In the genomic region with DNA sequence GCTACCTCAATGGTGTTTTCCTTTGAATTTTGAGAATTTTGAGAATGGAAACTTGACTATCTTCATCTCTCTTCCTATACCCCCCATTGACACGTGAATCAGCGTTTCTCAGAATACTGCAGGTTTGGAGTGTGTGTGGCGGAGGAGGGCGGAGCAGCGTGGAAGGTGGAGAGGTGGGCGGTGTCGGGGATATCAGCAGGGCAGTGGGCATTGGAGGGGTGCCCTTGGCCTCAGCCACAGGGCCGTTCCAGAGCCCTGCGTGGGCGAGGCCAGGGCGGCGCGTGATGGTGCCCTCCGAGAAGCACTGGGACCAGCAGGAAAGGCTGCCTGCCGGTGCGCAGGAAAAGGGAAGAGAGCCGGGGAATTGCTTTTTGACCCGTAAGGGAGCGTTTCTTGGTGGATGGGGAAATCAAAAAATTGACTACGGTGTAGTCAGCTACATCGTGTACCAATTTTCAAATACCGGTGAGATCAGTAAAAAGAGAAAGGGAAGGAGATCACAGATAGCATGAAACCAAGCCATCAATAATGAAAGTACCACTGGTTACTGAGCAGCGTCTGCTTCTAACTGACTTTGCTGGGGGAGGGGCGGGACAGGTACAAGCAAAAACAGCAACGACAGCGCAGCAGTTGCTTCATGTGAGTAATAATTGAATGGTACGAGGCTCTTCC, we compare ENCODE assay signal across 10 cellular contexts.
DNase-seq lines count a peak whose midpoint lies in the region; ATAC-seq, FAIRE-seq and TF ChIP-seq lines count a peak whose summit lies in the region.
"Had no signal": no experiment of that assay in that cellular context is flagged by ENCODE, and none has a peak within 500 bp of the region (broad histone marks: within the 10 kb centered on the region; RNA-seq: fewer than 3 reads in every experiment).

No MANE protein-coding gene starts in this region.

- no peaks in the 10 kb centered on the region for H3K36me3 Mint-ChIP-seq in neural progenitor cell

- 80% methylated on average over 27 of the region's 27 CpGs for WGBS in HepG2 (ENCODE audit: low lambda C conversion rate)

- H3K4me3 ChIP-seq in neural progenitor cell (no peak overlapping the region), HepG2 (replicated peaks in 1 of 3; ENCODE audit: insufficient read depth in 1 of 3, low read depth in 2 of 3, low read length in 3 of 3) (no peak overlapping the region)

- H3F3A ChIP-seq in neural progenitor cell (ENCODE audit: low read depth), result no peaks in the 10 kb centered on the region

- H2AFZ ChIP-seq in neural progenitor cell (replicated peaks), result no peak overlapping the region
- no peak overlapping the region for H2AFZ ChIP-seq in HepG2 (ENCODE audit: low read length)

- DNase-seq in neural progenitor cell (ENCODE audit: low spot score) (no peak), cerebellum (ENCODE audit: low spot score) (no peak), HepG2 (ENCODE audit: low spot score) (no peak), NCI-H69 (lab: John Stamatoyannopoulos, UW) (no peak)

- no peak for TF ChIP-seq POLR2A in HepG2 (IDR thresholded peaks at IDR 0.05; ENCODE audit: insufficient read depth in 1 of 2, low read depth in 2 of 2, low read length in 2 of 2)

- H3K27me3 ChIP-seq in neural progenitor cell (no peaks in the 10 kb centered on the region), HepG2 (ENCODE audit: control insufficient read depth in 1 of 2, insufficient read depth in 2 of 2, low read length in 2 of 2) (peaks cover 4 to 50% of the 10 kb centered on the region in 2 experiments; a peak in 4 of 5 replicates)

- H3K27ac ChIP-seq in neural progenitor cell (no peak overlapping the region), HepG2 (ENCODE audit: extremely low read length, insufficient read depth, low read length) (no peak overlapping the region)

- H3K79me2 ChIP-seq in neural progenitor cell (ENCODE audit: low read depth) (no peaks in the 10 kb centered on the region), HepG2 (ENCODE audit: insufficient read depth, low read length) (no peaks in the 10 kb centered on the region)

- CTCF ChIA-PET in HepG2 (lab: Yijun Ruan, JAX; ENCODE audit: low intra/inter-chr PET ratio, low total read pairs), result no interaction called here

- intact Hi-C loops in HepG2 (cut with micrococcal nuclease; ENCODE audit: unreplicated experiment), result no loop called here

- TF ChIP-seq CTCF in neural progenitor cell (IDR thresholded peaks at IDR 0.05) (no peak), HepG2 (CRISPR knock-in tag; IDR thresholded peaks at IDR 0.05) (no peak)

- H3K27ac Mint-ChIP-seq in neural progenitor cell, result peak overlapping the region; percentile 38

- TF ChIP-seq EP300 in HepG2 (IDR thresholded peaks at IDR 0.05; ENCODE audit: low read depth in 2 of 2, low read length in 2 of 2), result no peak
- TF ChIP-seq EP300 in HepG2 (CRISPR knock-in tag; IDR thresholded peaks at IDR 0.05; ENCODE audit: borderline replicate concordance), result no peak

- H4K20me1 ChIP-seq in neural progenitor cell (ENCODE audit: low read depth) (no peaks in the 10 kb centered on the region), HepG2 (ENCODE audit: insufficient read depth, low read length) (no peaks in the 10 kb centered on the region)

- H3K36me3 ChIP-seq in neural progenitor cell (no peaks in the 10 kb centered on the region), HepG2 (replicated peaks in 1 of 2; ENCODE audit: control insufficient read depth in 1 of 2, insufficient read depth in 2 of 2, low read length in 2 of 2) (no peaks in the 10 kb centered on the region)

- H3K9ac ChIP-seq in neural progenitor cell (no peak overlapping the region), HepG2 (ENCODE audit: insufficient read depth, low read depth, low read length) (no peak overlapping the region)

- FAIRE-seq in HepG2 (lab: Jason Lieb, UNC), result no peak
- FAIRE-seq: colon had no signal

- POLR2A ChIA-PET in HepG2 (lab: Yijun Ruan, JAX), result no interaction called here

- no peak overlapping the region for H3K4me2 ChIP-seq in neural progenitor cell
- no peak overlapping the region for H3K4me2 ChIP-seq in HepG2 (ENCODE audit: low read depth, low read length)

- no peak overlapping the region for H3K4me3 Mint-ChIP-seq in neural progenitor cell

- H3K9me3 Mint-ChIP-seq in neural progenitor cell, result peaks cover 5% of the 10 kb centered on the region

- H3K27me3 Mint-ChIP-seq in neural progenitor cell (ENCODE audit: insufficient read depth, low read depth), result peaks cover 5% of the 10 kb centered on the region

- ATAC-seq in GM18519 (IDR thresholded peaks at IDR 0.05; ENCODE audit: low FRiP score, unreplicated experiment) (peak; percentile 70), HG02642 (IDR thresholded peaks at IDR 0.05; ENCODE audit: poor library complexity, unreplicated experiment) (peak; percentile 58), HepG2 (no peak), HG03095 (IDR thresholded peaks at IDR 0.05; ENCODE audit: unreplicated experiment) (no peak)
- peak; percentile 95 to 96 for ATAC-seq in activated CD4-positive, CD25-positive, alpha-beta regulatory T cell treated with anti-CD3 and anti-CD28 coated beads, Interleukin-2, amount 50 U/mL, for 24 hours
- ATAC-seq: Panc1 had no signal

- peaks cover 10% of the 10 kb centered on the region for H3K4me1 ChIP-seq in neural progenitor cell
- peaks cover 21% of the 10 kb centered on the region for H3K4me1 ChIP-seq in HepG2 (ENCODE audit: insufficient read depth, low read length)

- BruUV-seq in HepG2 (replicated peaks; lab: Mats Ljungman, UMichigan), result no TSS peak

- peaks cover 16% of the 10 kb centered on the region for H3K4me1 Mint-ChIP-seq in neural progenitor cell

- no peak for TF ChIP-seq RAD21 in HepG2 (CRISPR knock-in tag; IDR thresholded peaks at IDR 0.05)

- in situ Hi-C loops in HepG2 (cut with HindIII; ENCODE audit: extremely low pct_ligation_motif_present, low pct_unique_long_range_greater_than_20kb), result no loop called here

- no peaks in the 10 kb centered on the region for H3K9me3 ChIP-seq in neural progenitor cell (ENCODE audit: low read depth)
- peaks cover 10% of the 10 kb centered on the region; the same call in 1 of the 2 replicates for H3K9me3 ChIP-seq in HepG2 (ENCODE audit: low read length)

TF ChIP-seq in HepG2, 621 proteins besides CTCF, POLR2A, EP300 and RAD21:
- no peak for TF ChIP-seq CSRNP1 (CRISPR knock-in tag; IDR thresholded peaks at IDR 0.05)
- TF ChIP-seq ARHGAP35 (CRISPR knock-in tag; IDR thresholded peaks at IDR 0.05; ENCODE audit: borderline replicate concordance), result no peak
- TF ChIP-seq ZFX (CRISPR knock-in tag; IDR thresholded peaks at IDR 0.05; ENCODE audit: low read depth), result no peak
- no peak for TF ChIP-seq TBX3 (IDR thresholded peaks at IDR 0.05; ENCODE audit: borderline replicate concordance)
- TF ChIP-seq BATF2 (CRISPR knock-in tag; IDR thresholded peaks at IDR 0.05), result no peak
- TF ChIP-seq, protein P1, sequence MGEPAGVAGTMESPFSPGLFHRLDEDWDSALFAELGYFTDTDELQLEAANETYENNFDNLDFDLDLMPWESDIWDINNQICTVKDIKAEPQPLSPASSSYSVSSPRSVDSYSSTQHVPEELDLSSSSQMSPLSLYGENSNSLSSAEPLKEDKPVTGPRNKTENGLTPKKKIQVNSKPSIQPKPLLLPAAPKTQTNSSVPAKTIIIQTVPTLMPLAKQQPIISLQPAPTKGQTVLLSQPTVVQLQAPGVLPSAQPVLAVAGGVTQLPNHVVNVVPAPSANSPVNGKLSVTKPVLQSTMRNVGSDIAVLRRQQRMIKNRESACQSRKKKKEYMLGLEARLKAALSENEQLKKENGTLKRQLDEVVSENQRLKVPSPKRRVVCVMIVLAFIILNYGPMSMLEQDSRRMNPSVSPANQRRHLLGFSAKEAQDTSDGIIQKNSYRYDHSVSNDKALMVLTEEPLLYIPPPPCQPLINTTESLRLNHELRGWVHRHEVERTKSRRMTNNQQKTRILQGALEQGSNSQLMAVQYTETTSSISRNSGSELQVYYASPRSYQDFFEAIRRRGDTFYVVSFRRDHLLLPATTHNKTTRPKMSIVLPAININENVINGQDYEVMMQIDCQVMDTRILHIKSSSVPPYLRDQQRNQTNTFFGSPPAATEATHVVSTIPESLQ (CRISPR knock-in tag; conservative IDR thresholded peaks at IDR 0.05), result no peak
- no peak for TF ChIP-seq WIZ (CRISPR knock-in tag; IDR thresholded peaks at IDR 0.05)
- no peak for TF ChIP-seq FIP1L1 (IDR thresholded peaks at IDR 0.05; ENCODE audit: borderline replicate concordance, insufficient read depth, low read depth, low read length)
- TF ChIP-seq ZC3H13 (CRISPR knock-in tag; IDR thresholded peaks at IDR 0.05), result no peak
- TF ChIP-seq MTF2 (CRISPR knock-in tag; IDR thresholded peaks at IDR 0.05; ENCODE audit: borderline replicate concordance), result no peak
- no peak for TF ChIP-seq ZNF432 (CRISPR knock-in tag; IDR thresholded peaks at IDR 0.05; ENCODE audit: borderline replicate concordance)

Comparison
In these comparisons a context has a peak if more than half of its experiments do, and no peak if none do; other contexts are left out.
1. ATAC-seq: peak in GM18519 (single experiment), HG02642 (single experiment) and activated CD4-positive, CD25-positive, alpha-beta regulatory T cell treated with anti-CD3 and anti-CD28 coated beads, Interleukin-2, amount 50 U/mL, for 24 hours (2 of 2); none in HepG2 (single experiment) and HG03095 (single experiment).